In genomic region chr17:28718990-28719433, GRCh38 we compare ENCODE assay signal across 7 cellular contexts. TPM values are rescaled to one million over a fixed set of nuclear protein-coding genes. Genes with fewer than 3 reads are reported as not detected.
A peak's percentile ranks its signal among the peaks of the same experiment; 100 is the strongest.
DNase-seq lines count a peak whose midpoint lies in the region; ATAC-seq and TF ChIP-seq lines count a peak whose summit lies in the region.

No MANE protein-coding gene starts in this region.

- DNase-seq in GM23248 (no peak), right cardiac atrium (no peak), kidney tubule cell (ENCODE audit: low spot score) (no peak), SKM-1 treated with dmso at 0.1 percent for 144 hours (lab: John Stamatoyannopoulos, UW; ENCODE audit: unreplicated experiment) (no peak), COLO668 (lab: John Stamatoyannopoulos, UW; ENCODE audit: unreplicated experiment) (no peak)
- DNase-seq in stimulated activated effector memory CD8-positive, alpha-beta T cell treated with anti-CD3 and anti-CD28 coated beads, Interleukin-12 subunit alpha, Interleukin-12 subunit beta, amount 100 ng/mL, for 72 hours (ENCODE audit: low spot score in 2 of 2): no peak

- H3F3A ChIP-seq in GM23248 (ENCODE audit: insufficient read depth): peaks cover 37% of the 10 kb centered on the region

- H3K27ac Mint-ChIP-seq in stimulated activated effector memory CD8-positive, alpha-beta T cell treated with anti-CD3 and anti-CD28 coated beads, Interleukin-12 subunit alpha, Interleukin-12 subunit beta, amount 100 ng/mL, for 72 hours: peak overlapping the region; percentile 100

- peaks cover 66% of the 10 kb centered on the region for H3K79me2 ChIP-seq in GM23248 (ENCODE audit: insufficient read depth)

- peak overlapping the region; percentile 93 for H3K4me2 ChIP-seq in GM23248 (ENCODE audit: unreplicated experiment)

- peak overlapping the region; percentile 93 for H3K9ac ChIP-seq in GM23248

- H3K36me3 ChIP-seq in GM23248 (ENCODE audit: low read depth): peaks cover 36% of the 10 kb centered on the region; the same call in 1 of the 2 replicates

- peaks cover 48% of the 10 kb centered on the region for H3K36me3 Mint-ChIP-seq in stimulated activated effector memory CD8-positive, alpha-beta T cell treated with anti-CD3 and anti-CD28 coated beads, Interleukin-12 subunit alpha, Interleukin-12 subunit beta, amount 100 ng/mL, for 72 hours

- H3K4me3 ChIP-seq in GM23248 (peak overlapping the region; percentile 83), right cardiac atrium (ENCODE audit: low read length) (peak overlapping the region; percentile 75)

- peaks cover 33% of the 10 kb centered on the region for H3K4me1 ChIP-seq in GM23248 (ENCODE audit: insufficient read depth)
- peaks cover 2% of the 10 kb centered on the region for H3K4me1 ChIP-seq in right cardiac atrium (ENCODE audit: control insufficient read depth, insufficient read depth, low read length)

- H3K27me3 ChIP-seq in GM23248 (replicated peaks; ENCODE audit: insufficient read depth) (no peaks in the 10 kb centered on the region), right cardiac atrium (ENCODE audit: control insufficient read depth, insufficient read depth) (no peaks in the 10 kb centered on the region)

- in situ Hi-C loops in GM23248 (cut with MboI): no loop called here

- no peak for TF ChIP-seq CTCF in VCaP (conservative IDR thresholded peaks at IDR 0.05)

- H3K9me3 ChIP-seq in GM23248 (ENCODE audit: low read depth): no peaks in the 10 kb centered on the region
- no peaks in the 10 kb centered on the region for H3K9me3 ChIP-seq in right cardiac atrium (ENCODE audit: control insufficient read depth, low read length)

- no peak for ATAC-seq in right cardiac atrium
- ATAC-seq in stimulated activated effector memory CD8-positive, alpha-beta T cell treated with anti-CD3 and anti-CD28 coated beads, Interleukin-12 subunit alpha, Interleukin-12 subunit beta, amount 100 ng/mL, for 72 hours: no peak

- WGBS in GM23248 (ENCODE audit: low coverage in 1 of 2, low lambda C conversion rate in 2 of 2, missing lambda C conversion rate in 2 of 2), 2 experiments: 10 to 12% methylated on average over 19 of the region's 19 CpGs
- WGBS in right cardiac atrium: 31% methylated on average over 19 of the region's 19 CpGs

- H3K4me3 Mint-ChIP-seq in stimulated activated effector memory CD8-positive, alpha-beta T cell treated with anti-CD3 and anti-CD28 coated beads, Interleukin-12 subunit alpha, Interleukin-12 subunit beta, amount 100 ng/mL, for 72 hours: peak overlapping the region; percentile 99

- H3K27ac ChIP-seq in GM23248 (peak overlapping the region; percentile 87), VCaP (peak overlapping the region; percentile 100), right cardiac atrium (ENCODE audit: low read length) (peak overlapping the region; percentile 56)

- no peaks in the 10 kb centered on the region for H4K20me1 ChIP-seq in GM23248 (ENCODE audit: insufficient read depth)

- no peaks in the 10 kb centered on the region for H3K9me2 ChIP-seq in GM23248 (ENCODE audit: insufficient read depth)

- H2AFZ ChIP-seq in GM23248: peak overlapping the region; percentile 61

- intact Hi-C loops in right cardiac atrium (cut with DNase I): no loop called here

- H3K4me1 Mint-ChIP-seq in stimulated activated effector memory CD8-positive, alpha-beta T cell treated with anti-CD3 and anti-CD28 coated beads, Interleukin-12 subunit alpha, Interleukin-12 subunit beta, amount 100 ng/mL, for 72 hours: peaks cover 45% of the 10 kb centered on the region

- no peaks in the 10 kb centered on the region for H3K9me3 Mint-ChIP-seq in stimulated activated effector memory CD8-positive, alpha-beta T cell treated with anti-CD3 and anti-CD28 coated beads, Interleukin-12 subunit alpha, Interleukin-12 subunit beta, amount 100 ng/mL, for 72 hours

RNA-seq across cellular contexts. Expression of gene RPL23A, which starts 0.8 kb away (rescaled TPM):
- total RNA-seq in GM23248 (2014; rRNA removed; shearing (Covaris generic)): 362 and 383 TPM in 2 replicates
- polyA plus RNA-seq in GM23248 (2016; fragmentation: Nextera tagmentation; extraction: Ambion mirVana): 1,040 and 1,075 TPM in 2 replicates
- total RNA-seq in right cardiac atrium: 1,000 to 10,000 TPM in 1 of 4 donors, 100 to 1,000 TPM in 3; 939 to 1,151 (median 992) TPM
- 817 TPM for polyA plus RNA-seq in right cardiac atrium

RNA-seq across cellular contexts. Expression of gene RAB34, which starts 1.3 kb away (rescaled TPM):
- total RNA-seq in GM23248 (2014; rRNA removed; shearing (Covaris generic)): 307 and 476 TPM in 2 replicates
- polyA plus RNA-seq in GM23248 (2016; fragmentation: Nextera tagmentation; extraction: Ambion mirVana): 277 and 293 TPM in 2 replicates
- total RNA-seq in right cardiac atrium: 10 to 100 TPM; 56.9 to 62.2 (median 59.8) TPM
- 57.6 TPM for polyA plus RNA-seq in right cardiac atrium

RNA-seq across cellular contexts. Expression of gene TLCD1, which starts 7.0 kb away (rescaled TPM):
- total RNA-seq in GM23248 (2014; rRNA removed; shearing (Covaris generic)): 4.8 and 16.3 TPM in 2 replicates
- 13.8 and 14.2 TPM in 2 replicates for polyA plus RNA-seq in GM23248 (2016; fragmentation: Nextera tagmentation; extraction: Ambion mirVana)
- total RNA-seq in right cardiac atrium: 1 to 10 TPM; 1.7 to 3.8 (median 2.5) TPM
- 1.5 TPM for polyA plus RNA-seq in right cardiac atrium

RNA-seq across cellular contexts. Expression of gene PROCA1, which starts 7.3 kb away (rescaled TPM):
- 0.65 TPM in 1 of 2 replicates, not detected in the other for total RNA-seq in GM23248 (2014; rRNA removed; shearing (Covaris generic))
- polyA plus RNA-seq in GM23248 (2016; fragmentation: Nextera tagmentation; extraction: Ambion mirVana) (0.41 and 0.44 TPM in 2 replicates), right cardiac atrium (2.2 TPM)
- 1 to 10 TPM; 1.3 to 3.3 (median 2.5) TPM for total RNA-seq in right cardiac atrium

RNA-seq across cellular contexts. Expression of gene NEK8, which starts 9.6 kb away (rescaled TPM):
- 2.9 and 13.5 TPM in 2 replicates for total RNA-seq in GM23248 (2014; rRNA removed; shearing (Covaris generic))
- polyA plus RNA-seq in GM23248 (2016; fragmentation: Nextera tagmentation; extraction: Ambion mirVana) (2.7 and 2.8 TPM in 2 replicates), right cardiac atrium (0.81 TPM)
- total RNA-seq in right cardiac atrium: 1 to 10 TPM; 1.0 to 1.6 (median 1.2) TPM
